8 cellular contexts compared by ENCODE assay signal in the genomic region with DNA sequence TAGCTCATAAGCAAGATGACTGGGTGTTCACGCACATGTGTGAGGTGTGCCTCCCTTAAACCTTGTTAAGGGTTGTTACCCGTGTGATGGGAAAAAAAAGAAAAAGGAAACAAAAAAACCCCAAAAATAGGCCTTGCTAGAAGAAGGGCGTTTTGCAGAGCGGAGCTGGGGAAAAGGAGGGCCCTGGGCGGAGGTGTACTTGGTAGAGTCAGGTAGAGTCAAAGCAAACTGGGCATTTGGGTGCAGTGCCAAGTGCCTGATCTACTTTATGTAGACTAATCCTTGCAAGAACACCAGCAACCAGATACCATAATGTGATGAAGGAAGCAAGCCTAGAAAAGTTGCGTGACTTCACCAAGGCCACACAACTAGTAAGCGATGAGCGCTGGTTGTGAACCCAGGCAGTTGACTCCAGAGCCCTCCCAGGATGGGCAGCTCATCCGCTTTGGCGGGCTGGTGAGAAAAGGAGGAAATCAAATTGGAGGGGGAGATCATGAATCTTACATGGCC. TPM values are rescaled to one million over a fixed set of nuclear protein-coding genes. Genes with fewer than 3 reads are reported as not detected.
DNase-seq lines count a peak whose midpoint lies in the region; ATAC-seq, FAIRE-seq and TF ChIP-seq lines count a peak whose summit lies in the region.

No MANE protein-coding gene starts in this region.

- no peak overlapping the region for H3K9ac ChIP-seq in astrocyte (ENCODE audit: low read length)

- H3K4me2 ChIP-seq in astrocyte (ENCODE audit: low read length): peak overlapping the region; percentile 88

- peak overlapping the region; percentile 95 for H3K4me3 Mint-ChIP-seq in activated naive CD4-positive, alpha-beta T cell treated with anti-CD3 and anti-CD28 coated beads for 36 hours
- H3K4me3 Mint-ChIP-seq in astrocyte (ENCODE audit: unreplicated experiment) (peak overlapping the region; percentile 83), mesothelial cell of epicardium (peak overlapping the region; percentile 91)

- CTCF ChIA-PET in activated naive CD4-positive, alpha-beta T cell treated with anti-CD3 and anti-CD28 coated beads for 36 hours (lab: Charles Lee): interaction anchor here (0.8 to 1.2 kb wide), 3 partner anchors 10 to 18 kb away, joined by 3 read pairs; no protein-coding TSS in a partner anchor

- ATAC-seq in HG02759 (IDR thresholded peaks at IDR 0.05; ENCODE audit: unreplicated experiment) (no peak), HG02588 (IDR thresholded peaks at IDR 0.05; ENCODE audit: unreplicated experiment) (no peak)

- H3K27me3 ChIP-seq in astrocyte (ENCODE audit: insufficient read depth, low read length) (no peaks in the 10 kb centered on the region), transverse colon (no peaks in the 10 kb centered on the region)

- no peak for DNase-seq in activated naive CD4-positive, alpha-beta T cell treated with anti-CD3 and anti-CD28 coated beads for 36 hours
- DNase-seq in activated naive CD4-positive, alpha-beta T cell treated with Interleukin-2 at 50 U/mL for 16 hours: no peak
- DNase-seq in astrocyte (ENCODE audit: low read depth) (no peak), mesothelial cell of epicardium (ENCODE audit: low spot score in 2 of 2, unreplicated experiment in 2 of 2) (no peak), transverse colon (no peak), kidney tubule cell (ENCODE audit: low spot score) (no peak)

- FAIRE-seq in astrocyte (lab: Jason Lieb, UNC): no peak

- no peak overlapping the region for H3K27ac Mint-ChIP-seq in activated naive CD4-positive, alpha-beta T cell treated with anti-CD3 and anti-CD28 coated beads for 36 hours
- peak overlapping the region; percentile 38 for H3K27ac Mint-ChIP-seq in astrocyte (ENCODE audit: unreplicated experiment)
- H3K27ac Mint-ChIP-seq in mesothelial cell of epicardium: peak overlapping the region; percentile 95

- no peaks in the 10 kb centered on the region for H3K9me3 Mint-ChIP-seq in activated naive CD4-positive, alpha-beta T cell treated with anti-CD3 and anti-CD28 coated beads for 36 hours
- H3K9me3 Mint-ChIP-seq in astrocyte (ENCODE audit: unreplicated experiment) (peaks cover 2% of the 10 kb centered on the region), mesothelial cell of epicardium (no peaks in the 10 kb centered on the region)

- H3K36me3 Mint-ChIP-seq in activated naive CD4-positive, alpha-beta T cell treated with anti-CD3 and anti-CD28 coated beads for 36 hours (ENCODE audit: low read depth): peaks cover 18% of the 10 kb centered on the region
- peaks cover 3% of the 10 kb centered on the region for H3K36me3 Mint-ChIP-seq in astrocyte (ENCODE audit: low read depth, unreplicated experiment)
- H3K36me3 Mint-ChIP-seq in mesothelial cell of epicardium: no peaks in the 10 kb centered on the region

- H3K4me3 ChIP-seq in astrocyte (ENCODE audit: insufficient read depth, low read depth, low read length) (no peak overlapping the region), transverse colon (peak overlapping the region in 2 of 4 donors; percentile 75 to 81)

- TF ChIP-seq POLR2A in transverse colon (IDR thresholded peaks at IDR 0.05): no peak

- TF ChIP-seq EP300 in transverse colon (IDR thresholded peaks at IDR 0.05; ENCODE audit: low read depth): no peak

- H3K36me3 ChIP-seq in astrocyte (ENCODE audit: insufficient read depth, low read length) (no peaks in the 10 kb centered on the region), transverse colon (no peaks in the 10 kb centered on the region)

- intact Hi-C loops in activated naive CD4-positive, alpha-beta T cell treated with anti-CD3 and anti-CD28 coated beads for 36 hours (cut with micrococcal nuclease): loop anchor here (1.0 to 5.0 kb wide), 3 partner anchors 12 to 379 kb away; partner anchors contain the start of genes DDX25, FOXRED1, PUS3 and ST3GAL4
- intact Hi-C loops in transverse colon (cut with DNase I; ENCODE audit: low total_unique reads): no loop called here

- TF ChIP-seq CTCF in astrocyte (IDR thresholded peaks at IDR 0.05; ENCODE audit: insufficient read depth, low read depth, low read length) (no peak), mesothelial cell of epicardium (IDR thresholded peaks at IDR 0.05; ENCODE audit: unreplicated experiment) (no peak), transverse colon (IDR thresholded peaks at IDR 0.05) (no peak)

- H3K79me2 ChIP-seq in astrocyte (ENCODE audit: insufficient read depth, low read length): peaks cover 7% of the 10 kb centered on the region

- peaks cover 46% of the 10 kb centered on the region for H3K4me1 Mint-ChIP-seq in activated naive CD4-positive, alpha-beta T cell treated with anti-CD3 and anti-CD28 coated beads for 36 hours (ENCODE audit: low read depth)
- H3K4me1 Mint-ChIP-seq in astrocyte (ENCODE audit: low read depth, unreplicated experiment) (peaks cover 8% of the 10 kb centered on the region), mesothelial cell of epicardium (peaks cover 28% of the 10 kb centered on the region)

- H3K27ac ChIP-seq in astrocyte (ENCODE audit: low read depth, low read length) (no peak overlapping the region), transverse colon (peak overlapping the region; percentile 92 to 94 (median 93))

- 95 to 96% methylated on average over 7 to 10 of the region's 10 CpGs for WGBS in transverse colon (ENCODE audit: low coverage in 1 of 2), 2 donors

- in situ Hi-C loops in transverse colon (cut with MboI; ENCODE audit: low pct_ligation_motif_present in 1 of 4, low pct_unique_long_range_greater_than_20kb in 1 of 4, low sequenced_read_pairs in 3 of 4): no loop called here

- H4K20me1 ChIP-seq in astrocyte (ENCODE audit: insufficient read depth, low read length): peaks cover 6% of the 10 kb centered on the region

- no peaks in the 10 kb centered on the region for H3K9me3 ChIP-seq in astrocyte (ENCODE audit: insufficient read depth, low read depth, low read length)
- no peaks in the 10 kb centered on the region for H3K9me3 ChIP-seq in transverse colon

- no peaks in the 10 kb centered on the region for H3K27me3 Mint-ChIP-seq in activated naive CD4-positive, alpha-beta T cell treated with anti-CD3 and anti-CD28 coated beads for 36 hours (ENCODE audit: low read depth)
- H3K27me3 Mint-ChIP-seq in astrocyte (ENCODE audit: low read depth, unreplicated experiment) (no peaks in the 10 kb centered on the region), mesothelial cell of epicardium (ENCODE audit: low read depth) (no peaks in the 10 kb centered on the region)

- H3K4me1 ChIP-seq in astrocyte (ENCODE audit: insufficient read depth, low read length) (peaks cover 19% of the 10 kb centered on the region), transverse colon (peaks cover 7 to 28% (median 15%) of the 10 kb centered on the region in 4 donors)

- H2AFZ ChIP-seq in astrocyte (ENCODE audit: low read depth, low read length): no peak overlapping the region

RNA-seq across cellular contexts. Expression of gene TIRAP, which starts 1.2 kb away (rescaled TPM):
- 1 to 10 TPM; 2.7 to 3.5 TPM for total RNA-seq in activated naive CD4-positive, alpha-beta T cell treated with anti-CD3 and anti-CD28 coated beads for 36 hours
- total RNA-seq in astrocyte (6.6 and 6.8 TPM in 2 replicates), mesothelial cell of epicardium (9.2 to 10.2 TPM (median 10.0 TPM) in 3 replicates), transverse colon (10 to 100 TPM in 3 of 4 donors, 1 to 10 TPM in 1; 5.8 to 38.9 (median 20.3) TPM)

RNA-seq across cellular contexts. Expression of gene FOXRED1, which starts 12.8 kb away (rescaled TPM):
- total RNA-seq in activated naive CD4-positive, alpha-beta T cell treated with anti-CD3 and anti-CD28 coated beads for 36 hours: 10 to 100 TPM; 41.2 to 48.6 TPM
- total RNA-seq in astrocyte (15.4 and 16.3 TPM in 2 replicates), mesothelial cell of epicardium (44.5 to 50.7 TPM (median 48.6 TPM) in 3 replicates), transverse colon (10 to 100 TPM; 17.2 to 51.5 (median 24.7) TPM)

RNA-seq across cellular contexts. Expression of gene SRPRA, which starts 13.0 kb away (rescaled TPM):
- total RNA-seq in activated naive CD4-positive, alpha-beta T cell treated with anti-CD3 and anti-CD28 coated beads for 36 hours: 100 to 1,000 TPM; 137 to 142 TPM
- total RNA-seq in astrocyte (74.6 and 83.1 TPM in 2 replicates), mesothelial cell of epicardium (85.7 to 90.9 TPM (median 86.7 TPM) in 3 replicates), transverse colon (10 to 100 TPM; 18.9 to 66.5 (median 63.5) TPM)

RNA-seq across cellular contexts. Expression of gene DCPS, which starts 22.1 kb away (rescaled TPM):
- total RNA-seq in activated naive CD4-positive, alpha-beta T cell treated with anti-CD3 and anti-CD28 coated beads for 36 hours: 10 to 100 TPM; 34.9 to 39.5 TPM
- total RNA-seq in astrocyte (11.3 and 14.0 TPM in 2 replicates), mesothelial cell of epicardium (8.1 to 9.1 TPM (median 8.8 TPM) in 3 replicates), transverse colon (10 to 100 TPM in 3 of 4 donors, under 1 TPM in 1; 0.40 to 13.7 (median 11.3) TPM)
